In genomic region chrX:119477812-119478232, GRCh38 we compare ENCODE assay signal across 9 cellular contexts. TPM values are rescaled to one million over a fixed set of nuclear protein-coding genes. Genes with fewer than 3 reads are reported as not detected.
DNase-seq lines count a peak whose midpoint lies in the region; ATAC-seq and TF ChIP-seq lines count a peak whose summit lies in the region.
"Had no signal": no experiment of that assay in that cellular context is flagged by ENCODE, and none has a peak within 500 bp of the region (broad histone marks: within the 10 kb centered on the region; RNA-seq: fewer than 3 reads in every experiment).

No MANE protein-coding gene starts in this region.

- H3K36me3 ChIP-seq in suprapubic skin: no peaks in the 10 kb centered on the region

- TF ChIP-seq CTCF in foreskin fibroblast (IDR thresholded peaks at IDR 0.05; ENCODE audit: low read depth, low read length) (no peak), suprapubic skin (IDR thresholded peaks at IDR 0.05) (no peak)

- no peaks in the 10 kb centered on the region for H3K27me3 ChIP-seq in suprapubic skin

- peak; percentile 61 for DNase-seq in GM04503 (ENCODE audit: low read depth)
- DNase-seq in OCI-M1 (lab: John Stamatoyannopoulos, UW): peak; percentile 80
- DNase-seq in foreskin fibroblast: peak; percentile 90 to 91
- DNase-seq in skeletal muscle cell (ENCODE audit: low read depth): peak; percentile 90
- no peak for DNase-seq in NCI-H146 (lab: John Stamatoyannopoulos, UW)
- no peak for DNase-seq in suprapubic skin (ENCODE audit: low spot score in 2 of 2)
- no peak for DNase-seq in NCI-H526 (lab: John Stamatoyannopoulos, UW)

- no peaks in the 10 kb centered on the region for H3K9me3 ChIP-seq in suprapubic skin

- H3K4me1 ChIP-seq in suprapubic skin: peaks cover 14% of the 10 kb centered on the region

- TF ChIP-seq EP300 in suprapubic skin (IDR thresholded peaks at IDR 0.05): no peak

- H3K27ac ChIP-seq in suprapubic skin: no peak overlapping the region
- H3K27ac ChIP-seq: SK-N-MC had no signal

- ATAC-seq in GM19324 (IDR thresholded peaks at IDR 0.05; ENCODE audit: low FRiP score, unreplicated experiment): no peak

- no peak for TF ChIP-seq POLR2A in suprapubic skin (IDR thresholded peaks at IDR 0.05)

- WGBS in suprapubic skin: 57% methylated on average over 3 of the region's 3 CpGs

- H3K4me3 ChIP-seq in foreskin fibroblast (ENCODE audit: low read depth in 1 of 2, low read length in 2 of 2) (peak overlapping the region; percentile 5 to 13), skeletal muscle cell (ENCODE audit: low read depth, low read length) (no peak overlapping the region), suprapubic skin (no peak overlapping the region)
- H3K4me3 ChIP-seq: SK-N-MC had no signal

RNA-seq across cellular contexts. Expression of gene SLC25A5, which starts 9.6 kb away (rescaled TPM):
- total RNA-seq in suprapubic skin: 100 to 1,000 TPM; 177 to 516 (median 455) TPM

Comparison
In these comparisons a context has a peak if more than half of its experiments do, and no peak if none do; other contexts are left out.
1. DNase-seq: peak in GM04503 (single experiment), OCI-M1 (single experiment), foreskin fibroblast (2 of 2) and skeletal muscle cell (single experiment); none in NCI-H146 (single experiment), suprapubic skin (0 of 2) and NCI-H526 (0 of 2).
2. H3K4me3 ChIP-seq: peak in foreskin fibroblast (2 of 2); none in skeletal muscle cell (single experiment) and suprapubic skin (single experiment).